Comparison of ENCODE assay signal across 9 cellular contexts in the genomic region with DNA sequence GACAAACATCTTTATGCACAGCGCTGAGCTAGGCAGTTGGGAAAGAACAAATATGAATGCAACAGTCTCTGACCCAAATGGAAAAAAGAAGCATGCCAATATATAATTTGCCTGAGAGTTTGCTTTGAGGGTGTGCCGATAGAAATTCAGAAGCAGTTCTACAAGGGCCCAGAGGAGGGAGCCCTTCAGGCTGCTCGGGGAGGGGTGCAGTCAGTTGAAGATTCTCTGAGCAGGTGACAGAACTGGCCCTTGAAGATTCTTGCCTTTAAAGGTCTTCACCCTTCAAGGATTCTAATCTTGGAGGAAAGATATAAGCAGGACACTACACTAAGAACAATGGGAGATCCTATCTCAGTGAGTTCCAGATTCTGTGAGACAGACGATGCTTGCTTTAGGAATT. TPM values are rescaled to one million over a fixed set of nuclear protein-coding genes. Genes with fewer than 3 reads are reported as not detected.
A peak's percentile ranks its signal among the peaks of the same experiment; 100 is the strongest.
DNase-seq lines count a peak whose midpoint lies in the region; ATAC-seq and TF ChIP-seq lines count a peak whose summit lies in the region.
"Had no signal": no experiment of that assay in that cellular context is flagged by ENCODE, and none has a peak within 500 bp of the region (broad histone marks: within the 10 kb centered on the region; RNA-seq: fewer than 3 reads in every experiment).

No MANE protein-coding gene starts in this region.

- H3K36me3 ChIP-seq in esophagus muscularis mucosa = no peaks in the 10 kb centered on the region

- no peak overlapping the region for H3K4me3 ChIP-seq in esophagus muscularis mucosa
- H3K4me3 ChIP-seq in retinal pigment epithelial cell (ENCODE audit: low read length) = no peak overlapping the region

- intact Hi-C loops in CD14-positive monocyte (cut with micrococcal nuclease) (no loop called here), esophagus muscularis mucosa (cut with DNase I) (loop anchor here (5.0 to 10.0 kb wide), 3 partner anchors 425 to 558 kb away; no protein-coding TSS in a partner anchor)

- peaks cover 0 to 17% (median 15%) of the 10 kb centered on the region in 4 donors for H3K4me1 ChIP-seq in esophagus muscularis mucosa

- H3K4me1 Mint-ChIP-seq in CD14-positive monocyte = no peaks in the 10 kb centered on the region
- H3K4me1 Mint-ChIP-seq in immature natural killer cell = no peaks in the 10 kb centered on the region

- H3K27ac ChIP-seq in esophagus muscularis mucosa (replicated peaks in 1 of 4) = no peak overlapping the region
- H3K27ac ChIP-seq: epithelial cell of prostate had no signal

- TF ChIP-seq POLR2A in esophagus muscularis mucosa (IDR thresholded peaks at IDR 0.05; ENCODE audit: low read depth) = no peak

- ATAC-seq in HG03097 (IDR thresholded peaks at IDR 0.05; ENCODE audit: low FRiP score, unreplicated experiment) = no peak

- H3K9me3 Mint-ChIP-seq in CD14-positive monocyte = peaks cover 0 to 6% (median 0%) of the 10 kb centered on the region in 7 donors
- H3K9me3 Mint-ChIP-seq in immature natural killer cell = peaks cover 2 to 30% (median 5%) of the 10 kb centered on the region in 6 donors

- no peaks in the 10 kb centered on the region for H3K9me3 ChIP-seq in esophagus muscularis mucosa

- H3K36me3 Mint-ChIP-seq in CD14-positive monocyte (no peaks in the 10 kb centered on the region), immature natural killer cell (no peaks in the 10 kb centered on the region)

- DNase-seq in CD14-positive monocyte (ENCODE audit: low spot score) = no peak
- peak; percentile 51 for DNase-seq in GM20000 (ENCODE audit: low spot score)
- DNase-seq in NCI-H69 (lab: John Stamatoyannopoulos, UW) = peak; percentile 72
- DNase-seq in esophagus muscularis mucosa (ENCODE audit: extremely low spot score) = no peak
- DNase-seq in retinal pigment epithelial cell (ENCODE audit: low read depth) = no peak
- no peak for DNase-seq in immature natural killer cell
- DNase-seq in UCSD-AML1 (lab: John Stamatoyannopoulos, UW; ENCODE audit: unreplicated experiment) = no peak

- no peak overlapping the region for H3K27ac Mint-ChIP-seq in CD14-positive monocyte
- no peak overlapping the region for H3K27ac Mint-ChIP-seq in immature natural killer cell

- no peak overlapping the region for H3K4me3 Mint-ChIP-seq in CD14-positive monocyte
- H3K4me3 Mint-ChIP-seq in immature natural killer cell = no peak overlapping the region

- H3K27me3 Mint-ChIP-seq in CD14-positive monocyte (ENCODE audit: low read depth in 3 of 3) (peaks cover 43 to 47% (median 45%) of the 10 kb centered on the region in 3 donors), immature natural killer cell (ENCODE audit: low read depth in 3 of 3) (peaks cover 3 to 14% (median 7%) of the 10 kb centered on the region in 3 donors)

- peaks cover 0 to 80% (median 7%) of the 10 kb centered on the region in 4 donors for H3K27me3 ChIP-seq in esophagus muscularis mucosa

- TF ChIP-seq CTCF in CD14-positive monocyte (IDR thresholded peaks at IDR 0.05) (peak; percentile 10), GM20000 (IDR thresholded peaks at IDR 0.05; ENCODE audit: extremely low read depth, missing control alignments) (peak; percentile 46), esophagus muscularis mucosa (IDR thresholded peaks at IDR 0.05) (peak in 2 of 3 experiments; percentile 32 to 43), retinal pigment epithelial cell (conservative IDR thresholded peaks at IDR 0.05; ENCODE audit: low read depth, low read length) (peak; percentile 83)

- TF ChIP-seq EP300 in esophagus muscularis mucosa (IDR thresholded peaks at IDR 0.05) = no peak

- 33% methylated on average over 4 of the region's 4 CpGs for WGBS in esophagus muscularis mucosa

RNA-seq across cellular contexts. Expression of gene PAPPA, which starts 3.7 kb away (rescaled TPM):
- polyA plus RNA-seq in CD14-positive monocyte (not detected), immature natural killer cell (not detected)
- total RNA-seq in esophagus muscularis mucosa = 1 to 10 TPM; 2.1 to 5.0 (median 3.7) TPM

Comparison
In these comparisons a context has a peak if more than half of its experiments do, and no peak if none do; other contexts are left out.
1. DNase-seq: peak in GM20000 (single experiment) and NCI-H69 (single experiment); none in CD14-positive monocyte (single experiment), esophagus muscularis mucosa (single experiment), retinal pigment epithelial cell (single experiment), immature natural killer cell (0 of 3) and UCSD-AML1 (single experiment).
2. CTCF ChIP-seq: peak in every context shown above with its lines; median percentile 83 in retinal pigment epithelial cell; 46 in GM20000; 38 in esophagus muscularis mucosa; 10 in CD14-positive monocyte.